8 cellular contexts compared by ENCODE assay signal in genomic region chr5:157328277-157328912, GRCh38.
DNase-seq lines count a peak whose midpoint lies in the region; ATAC-seq and TF ChIP-seq lines count a peak whose summit lies in the region.

No MANE protein-coding gene starts in this region.

- WGBS in esophagus muscularis mucosa: 17% methylated on average over 12 of the region's 12 CpGs

- H3K4me1 Mint-ChIP-seq in naive thymus-derived CD8-positive, alpha-beta T cell: peaks cover 19 to 39% (median 31%) of the 10 kb centered on the region in 4 donors

- peaks cover 0 to 57% (median 19%) of the 10 kb centered on the region in 4 donors for H3K36me3 ChIP-seq in esophagus muscularis mucosa

- peaks cover 20 to 96% (median 57%) of the 10 kb centered on the region in 3 donors for H3K36me3 Mint-ChIP-seq in naive thymus-derived CD8-positive, alpha-beta T cell

- TF ChIP-seq CTCF in esophagus muscularis mucosa (IDR thresholded peaks at IDR 0.05): peak; percentile 86 to 95 (median 88)

- H3K9me3 Mint-ChIP-seq in naive thymus-derived CD8-positive, alpha-beta T cell: no peaks in the 10 kb centered on the region

- H3K27ac Mint-ChIP-seq in naive thymus-derived CD8-positive, alpha-beta T cell: peak overlapping the region; percentile 88 to 97 (median 92)

- H3K27me3 Mint-ChIP-seq in naive thymus-derived CD8-positive, alpha-beta T cell: no peaks in the 10 kb centered on the region

- ATAC-seq in GM19468 (IDR thresholded peaks at IDR 0.05; ENCODE audit: extremely low read depth, unreplicated experiment) (peak; percentile 77), HG03575 (IDR thresholded peaks at IDR 0.05; ENCODE audit: extremely low read depth, insufficient number of reproducible peaks, low FRiP score, unreplicated experiment) (peak; percentile 80)
- peak; percentile 83 to 89 for ATAC-seq in naive thymus-derived CD8-positive, alpha-beta T cell

- H3K9me3 ChIP-seq in esophagus muscularis mucosa: no peaks in the 10 kb centered on the region

- no peak for TF ChIP-seq EP300 in esophagus muscularis mucosa (IDR thresholded peaks at IDR 0.05)

- H3K4me3 ChIP-seq in esophagus muscularis mucosa: peak overlapping the region; percentile 22 to 30 (median 30)

- H3K27me3 ChIP-seq in esophagus muscularis mucosa: no peaks in the 10 kb centered on the region

- DNase-seq in DMS 273 (lab: John Stamatoyannopoulos, UW; ENCODE audit: unreplicated experiment) (peak; percentile 89), NOMO-1 (lab: John Stamatoyannopoulos, UW; ENCODE audit: unreplicated experiment in 2 of 2) (peak; percentile 83), activated T-cell treated with anti-CD3 and anti-CD28 coated beads for 24 hours (ENCODE audit: low read depth) (peak; percentile 51), esophagus muscularis mucosa (ENCODE audit: extremely low spot score) (no peak), substantia nigra (lab: John Stamatoyannopoulos, UW) (peak in 39 of 49 donors; percentile 3 to 81 (median 47))
- peak; percentile 26 to 72 (median 49) for DNase-seq in naive thymus-derived CD8-positive, alpha-beta T cell

- POLR2A ChIA-PET in naive thymus-derived CD8-positive, alpha-beta T cell (lab: Charles Lee): interaction anchor here (0.6 to 1.9 kb wide), 9 partner anchors 8 to 523 kb away, joined by 3 to 9 read pairs (median 4); partner anchors contain the start of gene LSM11

- H3K27ac ChIP-seq in esophagus muscularis mucosa (replicated peaks in 1 of 4): no peak overlapping the region
- H3K27ac ChIP-seq in substantia nigra (ENCODE audit: low read depth, low read length, poor library complexity, severe bottlenecking): no peak overlapping the region

- peaks cover 0 to 5% (median 4%) of the 10 kb centered on the region in 4 donors for H3K4me1 ChIP-seq in esophagus muscularis mucosa

- TF ChIP-seq POLR2A in esophagus muscularis mucosa (IDR thresholded peaks at IDR 0.05; ENCODE audit: low read depth): no peak

- intact Hi-C loops in esophagus muscularis mucosa (cut with DNase I): loop anchor here (5.0 kb wide), 2 partner anchors 154 to 389 kb away; no protein-coding TSS in a partner anchor

- peak overlapping the region in 9 of 10 donors; percentile 2 to 71 (median 43) for H3K4me3 Mint-ChIP-seq in naive thymus-derived CD8-positive, alpha-beta T cell
